Comparison of ENCODE assay signal across 39 cellular contexts in the genomic region with DNA sequence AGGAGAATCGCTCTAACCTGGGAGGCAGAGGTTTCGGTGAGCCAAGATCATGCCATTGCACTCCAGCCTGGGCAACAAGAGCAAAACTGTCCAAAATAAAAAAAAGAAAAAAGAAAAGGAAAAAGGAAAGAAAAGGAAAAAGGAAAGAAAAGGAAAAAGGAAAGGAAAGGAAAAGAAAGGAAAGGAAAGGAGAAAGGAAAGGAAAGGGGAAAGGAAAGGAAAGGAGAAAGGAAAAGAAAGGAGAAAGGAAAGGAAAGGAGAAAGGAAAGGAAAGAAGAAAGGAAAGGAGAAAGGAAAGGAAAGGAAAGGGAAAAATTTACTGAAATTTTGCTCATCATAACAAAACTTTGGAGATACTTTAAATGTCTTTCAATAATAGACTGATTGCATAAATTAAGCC.
"Had no signal": no experiment of that assay in that cellular context is flagged by ENCODE, and none has a peak within 500 bp of the region (broad histone marks: within the 10 kb centered on the region; RNA-seq: fewer than 3 reads in every experiment).

No MANE protein-coding gene starts in this region.

- ATAC-seq: activated naive CD4-positive, alpha-beta T cell treated with anti-CD3 and anti-CD28 coated beads, Interleukin-2, amount 50 U/mL, for 72 hours; activated naive CD8-positive, alpha-beta T cell treated with anti-CD3 and anti-CD28 coated beads, Interleukin-2, amount 50 U/mL, for 24 hours; activated T-cell treated with anti-CD3 and anti-CD28 coated beads, Interleukin-2, amount 50 U/mL, for 4 hours; activated T-cell treated with anti-CD3 and anti-CD28 coated beads, Interleukin-2, amount 50 U/mL, for 72 hours; activated T-helper 17 cell treated with anti-CD3 and anti-CD28 coated beads, Interleukin-2, amount 50 U/mL, for 72 hours; body of pancreas had no signal

- DNase-seq: activated effector memory CD4-positive, alpha-beta T cell treated with anti-CD3 and anti-CD28 coated beads, Interleukin-2, amount 50 U/mL, for 16 hours; activated effector memory CD4-positive, alpha-beta T cell treated with Interleukin-2 at 50 U/mL for 16 hours; activated gamma-delta T cell; activated gamma-delta T cell treated with Interleukin-2 at 50 U/mL for 16 hours; activated naive CD4-positive, alpha-beta T cell; activated naive CD4-positive, alpha-beta T cell treated with anti-CD3 and anti-CD28 coated beads for 36 hours; activated naive CD4-positive, alpha-beta T cell treated with anti-CD3 and anti-CD28 coated beads, Interleukin-2, amount 10 ng/mL, durations not matched to agents 7 days and 5 days; activated naive CD4-positive, alpha-beta T cell treated with anti-CD3 and anti-CD28 coated beads, Interleukin-2, amount 50 U/mL, for 16 hours; activated naive CD4-positive, alpha-beta T cell treated with Interleukin-2 at 50 U/mL for 16 hours; activated naive CD8-positive, alpha-beta T cell treated with anti-CD3 and anti-CD28 coated beads for 36 hours; activated naive CD8-positive, alpha-beta T cell treated with anti-CD3 and anti-CD28 coated beads, Interleukin-2, amount 10 ng/mL, durations not matched to agents 7 days and 5 days; activated naive CD8-positive, alpha-beta T cell treated with anti-CD3 and anti-CD28 coated beads, Interleukin-2, amount 50 U/mL, for 24 hours; activated T-cell treated with anti-CD3 and anti-CD28 coated beads, Interleukin-2, amount 50 U/mL, for 4 hours; activated T-cell treated with anti-CD3 and anti-CD28 coated beads, Interleukin-2, amount 50 U/mL, for 48 hours; activated T-cell treated with anti-CD3 and anti-CD28 coated beads, Interleukin-2, amount 50 U/mL, for 72 hours; adrenal gland; amniotic stem cell; amygdala; anterior cingulate cortex; aorta; body of pancreas; brain microvascular endothelial cell; caudate nucleus; central memory CD4-positive, alpha-beta T cell; cerebellar nuclear complex had no signal

- H3K27me3 Mint-ChIP-seq: activated naive CD4-positive, alpha-beta T cell treated with anti-CD3 and anti-CD28 coated beads, Interleukin-2, amount 10 ng/mL, durations not matched to agents 7 days and 5 days had no signal

- FAIRE-seq: astrocyte, bronchial epithelial cell, colon had no signal

- H3K27ac ChIP-seq: adrenal gland, ascending aorta, body of pancreas, brain microvascular endothelial cell, breast epithelium, cardiac muscle cell had no signal

- H3K4me3 ChIP-seq: adrenal gland, ascending aorta, body of pancreas, breast epithelium, cardiac muscle cell had no signal

- H3K4me1 ChIP-seq: adrenal gland, ascending aorta, body of pancreas, breast epithelium had no signal

- H3K9me3 ChIP-seq: adrenal gland, ascending aorta, body of pancreas, breast epithelium had no signal

- H3K9me3 Mint-ChIP-seq: activated naive CD4-positive, alpha-beta T cell treated with anti-CD3 and anti-CD28 coated beads for 36 hours; activated naive CD4-positive, alpha-beta T cell treated with anti-CD3 and anti-CD28 coated beads, Interleukin-2, amount 10 ng/mL, durations not matched to agents 7 days and 5 days; activated naive CD4-positive, alpha-beta T cell treated with anti-CD3 and anti-CD28 coated beads, Interleukin-2, amount 50 U/mL, for 24 hours; activated naive CD4-positive, alpha-beta T cell treated with anti-CD3 and anti-CD28 coated beads, Interleukin-2, amount 50 U/mL, for 72 hours; activated naive CD8-positive, alpha-beta T cell treated with anti-CD3 and anti-CD28 coated beads for 36 hours; activated naive CD8-positive, alpha-beta T cell treated with anti-CD3 and anti-CD28 coated beads, Interleukin-2, amount 10 ng/mL, durations not matched to agents 7 days and 5 days; activated naive CD8-positive, alpha-beta T cell treated with anti-CD3 and anti-CD28 coated beads, Interleukin-2, amount 50 U/mL, for 24 hours; activated T-cell treated with anti-CD3 and anti-CD28 coated beads, Interleukin-2, amount 50 U/mL, for 4 hours; activated T-cell treated with anti-CD3 and anti-CD28 coated beads, Interleukin-2, amount 50 U/mL, for 72 hours; activated T-helper 1 cell treated with anti-CD3 and anti-CD28 coated beads, Interleukin-12 subunit alpha, Interleukin-12 subunit beta, Interleukin-2, Interleukin-4 antibody, amounts not matched to agents 30 ng/mL and 10 ng/mL and 1 ng/mL, durations not matched to agents 14 hours and 24 hours and 36 hours; activated T-helper 17 cell treated with anti-CD3 and anti-CD28 coated beads, Interleukin-2, amount 50 U/mL, for 72 hours; activated T-helper 2 cell treated with anti-CD3 and anti-CD28 coated beads, Interferon-gamma antibody, Interleukin-2, Interleukin-4, amounts not matched to agents 10 μg/mL and 5 μg/mL and 100 μg/mL, durations not matched to agents 14 hours and 24 hours and 36 hours; brain had no signal

- H3K4me3 Mint-ChIP-seq: activated naive CD4-positive, alpha-beta T cell treated with anti-CD3 and anti-CD28 coated beads for 36 hours; activated naive CD4-positive, alpha-beta T cell treated with anti-CD3 and anti-CD28 coated beads, Interleukin-2, amount 10 ng/mL, durations not matched to agents 7 days and 5 days; activated naive CD4-positive, alpha-beta T cell treated with anti-CD3 and anti-CD28 coated beads, Interleukin-2, amount 50 U/mL, for 24 hours; activated naive CD8-positive, alpha-beta T cell; activated naive CD8-positive, alpha-beta T cell treated with anti-CD3 and anti-CD28 coated beads for 36 hours; activated naive CD8-positive, alpha-beta T cell treated with anti-CD3 and anti-CD28 coated beads, Interleukin-2, amount 10 ng/mL, durations not matched to agents 7 days and 5 days; activated naive CD8-positive, alpha-beta T cell treated with anti-CD3 and anti-CD28 coated beads, Interleukin-2, amount 50 U/mL, for 24 hours; activated T-cell treated with anti-CD3 and anti-CD28 coated beads, Interleukin-2, amount 50 U/mL, for 4 hours; activated T-cell treated with anti-CD3 and anti-CD28 coated beads, Interleukin-2, amount 50 U/mL, for 72 hours; activated T-helper 1 cell treated with anti-CD3 and anti-CD28 coated beads, Interleukin-12 subunit alpha, Interleukin-12 subunit beta, Interleukin-2, Interleukin-4 antibody, amounts not matched to agents 30 ng/mL and 10 ng/mL and 1 ng/mL, durations not matched to agents 14 hours and 24 hours and 36 hours; activated T-helper 17 cell treated with anti-CD3 and anti-CD28 coated beads, Interleukin-2, amount 50 U/mL, for 72 hours; brain; central memory CD8-positive, alpha-beta T cell had no signal

- H3K4me1 Mint-ChIP-seq: activated naive CD4-positive, alpha-beta T cell treated with anti-CD3 and anti-CD28 coated beads, Interleukin-2, amount 10 ng/mL, durations not matched to agents 7 days and 5 days; activated naive CD4-positive, alpha-beta T cell treated with anti-CD3 and anti-CD28 coated beads, Interleukin-2, amount 50 U/mL, for 24 hours; activated naive CD8-positive, alpha-beta T cell treated with anti-CD3 and anti-CD28 coated beads for 36 hours; activated naive CD8-positive, alpha-beta T cell treated with anti-CD3 and anti-CD28 coated beads, Interleukin-2, amount 10 ng/mL, durations not matched to agents 7 days and 5 days; activated naive CD8-positive, alpha-beta T cell treated with anti-CD3 and anti-CD28 coated beads, Interleukin-2, amount 50 U/mL, for 24 hours; activated T-helper 17 cell treated with anti-CD3 and anti-CD28 coated beads, Interleukin-2, amount 50 U/mL, for 72 hours; brain; central memory CD8-positive, alpha-beta T cell had no signal

- H3K27ac Mint-ChIP-seq: activated naive CD4-positive, alpha-beta T cell treated with anti-CD3 and anti-CD28 coated beads for 36 hours; activated naive CD4-positive, alpha-beta T cell treated with anti-CD3 and anti-CD28 coated beads, Interleukin-2, amount 10 ng/mL, durations not matched to agents 7 days and 5 days; activated naive CD4-positive, alpha-beta T cell treated with anti-CD3 and anti-CD28 coated beads, Interleukin-2, amount 50 U/mL, for 24 hours; activated naive CD8-positive, alpha-beta T cell; activated naive CD8-positive, alpha-beta T cell treated with anti-CD3 and anti-CD28 coated beads for 36 hours; activated naive CD8-positive, alpha-beta T cell treated with anti-CD3 and anti-CD28 coated beads, Interleukin-2, amount 10 ng/mL, durations not matched to agents 7 days and 5 days; activated naive CD8-positive, alpha-beta T cell treated with anti-CD3 and anti-CD28 coated beads, Interleukin-2, amount 50 U/mL, for 24 hours; activated T-cell treated with anti-CD3 and anti-CD28 coated beads, Interleukin-2, amount 50 U/mL, for 72 hours; activated T-helper 1 cell treated with anti-CD3 and anti-CD28 coated beads, Interleukin-12 subunit alpha, Interleukin-12 subunit beta, Interleukin-2, Interleukin-4 antibody, amounts not matched to agents 30 ng/mL and 10 ng/mL and 1 ng/mL, durations not matched to agents 14 hours and 24 hours and 36 hours; activated T-helper 17 cell treated with anti-CD3 and anti-CD28 coated beads, Interleukin-2, amount 50 U/mL, for 72 hours; activated T-helper 2 cell treated with anti-CD3 and anti-CD28 coated beads, Interferon-gamma antibody, Interleukin-2, Interleukin-4, amounts not matched to agents 10 μg/mL and 5 μg/mL and 100 μg/mL, durations not matched to agents 14 hours and 24 hours and 36 hours; brain had no signal

- H3K36me3 Mint-ChIP-seq: activated naive CD4-positive, alpha-beta T cell treated with anti-CD3 and anti-CD28 coated beads, Interleukin-2, amount 10 ng/mL, durations not matched to agents 7 days and 5 days; activated naive CD4-positive, alpha-beta T cell treated with anti-CD3 and anti-CD28 coated beads, Interleukin-2, amount 50 U/mL, for 24 hours; activated naive CD4-positive, alpha-beta T cell treated with anti-CD3 and anti-CD28 coated beads, Interleukin-2, amount 50 U/mL, for 72 hours; activated naive CD8-positive, alpha-beta T cell; activated naive CD8-positive, alpha-beta T cell treated with anti-CD3 and anti-CD28 coated beads for 36 hours; activated naive CD8-positive, alpha-beta T cell treated with anti-CD3 and anti-CD28 coated beads, Interleukin-2, amount 10 ng/mL, durations not matched to agents 7 days and 5 days; brain had no signal

- H3K36me3 ChIP-seq: adrenal gland, ascending aorta, brain microvascular endothelial cell, breast epithelium, cardiac muscle cell had no signal

- H3K27me3 ChIP-seq: adrenal gland, ascending aorta, body of pancreas, brain microvascular endothelial cell, breast epithelium, cardiac muscle cell had no signal
